In genomic region chr4:139223682-139224317, GRCh38 we compare ENCODE assay signal across 7 cellular contexts. TPM values are rescaled to one million over a fixed set of nuclear protein-coding genes. Genes with fewer than 3 reads are reported as not detected.
DNase-seq lines count a peak whose midpoint lies in the region; ATAC-seq and TF ChIP-seq lines count a peak whose summit lies in the region.

No MANE protein-coding gene starts in this region.

- H3K4me3 ChIP-seq in astrocyte of the cerebellum (ENCODE audit: low read depth, low read length): no peak overlapping the region

- peak in 54 of 76 experiments; percentile 1 to 84 (median 30) for DNase-seq in HUDEP-2 (lab: John Stamatoyannopoulos, UW; ENCODE audit: unreplicated experiment in 76 of 76)
- peak; percentile 72 for DNase-seq in astrocyte of the cerebellum (ENCODE audit: low read depth)
- peak; percentile 28 for DNase-seq in middle frontal gyrus (ENCODE audit: extremely low spot score, low spot score)
- DNase-seq in mucosa of gallbladder (ENCODE audit: low spot score): no peak
- DNase-seq in glomerular visceral epithelial cell (ENCODE audit: extremely low spot score): no peak

- TF ChIP-seq CTCF in astrocyte of the cerebellum (IDR thresholded peaks at IDR 0.05; ENCODE audit: low read depth, low read length, missing control alignments): no peak

- in situ Hi-C loops in astrocyte of the cerebellum (cut with HindIII; ENCODE audit: low sequenced_read_pairs): loop anchor here (5.0 kb wide), 1 partner anchor 79 kb away; the partner anchor contains the start of genes NAA15 and NDUFC1

- ATAC-seq in GM18861 (IDR thresholded peaks at IDR 0.05; ENCODE audit: unreplicated experiment): peak; percentile 57
- no peak for ATAC-seq in HG02623 (IDR thresholded peaks at IDR 0.05; ENCODE audit: unreplicated experiment)

RNA-seq across cellular contexts. Expression of gene ELF2, which starts 46.8 kb away (rescaled TPM):
- total RNA-seq in mucosa of gallbladder: 40.3 TPM

RNA-seq across cellular contexts. Expression of gene MGARP, which starts 56.2 kb away (rescaled TPM):
- total RNA-seq in mucosa of gallbladder: 0.81 TPM

Comparison
In these comparisons a context has a peak if more than half of its experiments do, and no peak if none do; other contexts are left out.
1. DNase-seq: peak in HUDEP-2 (54 of 76), astrocyte of the cerebellum (single experiment) and middle frontal gyrus (single experiment); none in mucosa of gallbladder (single experiment) and glomerular visceral epithelial cell (single experiment).